8 cellular contexts compared by ENCODE assay signal in genomic region chr11:47406896-47407745, GRCh38. TPM values are rescaled to one million over a fixed set of nuclear protein-coding genes. Genes with fewer than 3 reads are reported as not detected.
DNase-seq lines count a peak whose midpoint lies in the region; ATAC-seq, FAIRE-seq and TF ChIP-seq lines count a peak whose summit lies in the region.

No MANE protein-coding gene starts in this region.

- BruUV-seq in IMR-90 (replicated peaks; lab: Mats Ljungman, UMichigan) (no TSS peak), GM12878 (replicated peaks; lab: Mats Ljungman, UMichigan) (no TSS peak)

- peak overlapping the region; percentile 62 for H2BK20ac ChIP-seq in IMR-90 (ENCODE audit: low read depth, low read length)

- RAD21 ChIA-PET in GM12878 (lab: Charles Lee; ENCODE audit: unreplicated experiment), result interaction anchor here (0.5 to 2.4 kb wide), 15 partner anchors 8 to 255 kb away, joined by 3 to 15 read pairs (median 4); partner anchors contain the start of gene ACP2

- H2AK5ac ChIP-seq in IMR-90 (ENCODE audit: low read depth, low read length), result peak overlapping the region; percentile 98

- in situ Hi-C loops in IMR-90 (cut with MboI; ENCODE audit: low sequenced_read_pairs) (no loop called here), GM12878 (cut with MboI) (loop anchor here (5.0 kb wide), 1 partner anchor 35 kb away; no protein-coding TSS in a partner anchor)

- H2BK5ac ChIP-seq in IMR-90 (ENCODE audit: low read depth, low read length, poor library complexity, severe bottlenecking), result peak overlapping the region; percentile 65

- 80% methylated on average over 7 of the region's 12 CpGs; no CpG with 5 or more reads in 1 of the 2 experiments for WGBS in IMR-90 (ENCODE audit: extremely low coverage in 2 of 2, insufficient read length in 1 of 2), 2 experiments
- WGBS in GM12878 (ENCODE audit: insufficient coverage, insufficient replicate concordance, low lambda C conversion rate, missing lambda C conversion rate), result 35% methylated on average over 12 of the region's 12 CpGs
- 33 to 46% methylated on average over 12 of the region's 12 CpGs for WGBS in lung, 2 donors

- SMC1A ChIA-PET in GM12878 (lab: Charles Lee; ENCODE audit: uncharacterized antibody, unreplicated experiment), result interaction anchor here (0.8 to 2.9 kb wide), 6 partner anchors 9 to 160 kb away, joined by 3 to 32 read pairs (median 4); partner anchors contain the start of gene SPI1

- H3K9me3 ChIP-seq in IMR-90 (ENCODE audit: control insufficient read depth, insufficient read depth, low read length), result no peaks in the 10 kb centered on the region
- H3K9me3 ChIP-seq in GM12878 (replicated peaks; ENCODE audit: control insufficient read depth, insufficient read depth, low read length), result no peaks in the 10 kb centered on the region
- H3K9me3 ChIP-seq in lung (ENCODE audit: control insufficient read depth in 2 of 2, insufficient read depth in 1 of 2, low read length in 1 of 2), result no peaks in the 10 kb centered on the region
- no peaks in the 10 kb centered on the region for H3K9me3 ChIP-seq in vagina

- peak overlapping the region; percentile 95 to 97 for H4K8ac ChIP-seq in IMR-90 (ENCODE audit: low read depth in 2 of 2, low read length in 2 of 2)

- peak overlapping the region; percentile 95 for H3K4ac ChIP-seq in IMR-90 (ENCODE audit: low read depth, low read length)

- CTCF ChIA-PET in IMR-90 (lab: Yijun Ruan, JAX) (interaction anchor here (1.0 kb wide), 1 partner anchor 33 kb away, joined by 3 read pairs; no protein-coding TSS in a partner anchor), GM12878 (lab: Yijun Ruan, JAX) (interaction anchor here (0.5 to 7.4 kb wide), 13 partner anchors 8 to 229 kb away, joined by 3 to 161 read pairs (median 5); partner anchors contain the start of genes ACP2, ARFGAP2 and SPI1)

- peak overlapping the region; percentile 95 for H2AK9ac ChIP-seq in IMR-90 (replicated peaks; ENCODE audit: low read depth, low read length, poor library complexity)

- H4K20me1 ChIP-seq in IMR-90 (ENCODE audit: insufficient read depth, low read length), result 0 out of 2 replicates have a peak, but pooled peaks cover 21% of the 10 kb centered on the region
- no peaks in the 10 kb centered on the region for H4K20me1 ChIP-seq in GM12878 (ENCODE audit: control insufficient read depth, insufficient read depth)

- POLR2A ChIA-PET in IMR-90 (lab: Charles Lee; ENCODE audit: unreplicated experiment), result interaction anchor here (0.6 kb wide), 1 partner anchor 244 kb away, joined by 3 read pairs; no protein-coding TSS in a partner anchor
- POLR2A ChIA-PET in GM12878 (lab: Charles Lee), result interaction anchor here (0.6 to 2.5 kb wide), 7 partner anchors 15 to 130 kb away, joined by 3 to 15 read pairs (median 8); partner anchors contain the start of gene SPI1

- dilution Hi-C loops in IMR-90 (cut with HindIII; ENCODE audit: low sequenced_read_pairs, unreplicated experiment), result no loop called here

- TF ChIP-seq EP300 in GM12878 (IDR thresholded peaks at IDR 0.05; ENCODE audit: borderline replicate concordance in 1 of 2, control insufficient read depth in 1 of 2, low read depth in 2 of 2, low read length in 2 of 2), result no peak

- TF ChIP-seq RAD21 in IMR-90 (IDR thresholded peaks at IDR 0.05; ENCODE audit: low read length), result no peak
- TF ChIP-seq RAD21 in GM12878 (IDR thresholded peaks at IDR 0.05; ENCODE audit: insufficient read depth, low read depth, low read length), result no peak

- H3K79me1 ChIP-seq in IMR-90 (ENCODE audit: low read depth in 1 of 2, low read length in 2 of 2), result peaks cover 0 to 41% of the 10 kb centered on the region in 2 experiments; a peak in 2 of 4 replicates

- H4K91ac ChIP-seq in IMR-90 (ENCODE audit: insufficient read depth, low read depth, low read length), result peak overlapping the region; percentile 87

- H3K4me1 ChIP-seq in IMR-90 (ENCODE audit: control insufficient read depth, insufficient read depth, low read length), result peaks cover 19% of the 10 kb centered on the region
- H3K4me1 ChIP-seq in GM12878 (ENCODE audit: control insufficient read depth, insufficient read depth, low read length), result peaks cover 17% of the 10 kb centered on the region
- peaks cover 11 to 18% of the 10 kb centered on the region in 2 donors for H3K4me1 ChIP-seq in lung (ENCODE audit: control insufficient read depth in 2 of 2, insufficient read depth in 2 of 2, low read length in 2 of 2)
- peaks cover 37% of the 10 kb centered on the region for H3K4me1 ChIP-seq in vagina

- H3K4me3 ChIP-seq in IMR-90 (ENCODE audit: insufficient read depth, low read depth, low read length), result peak overlapping the region; percentile 50
- H3K4me3 ChIP-seq in GM12878, result peak overlapping the region; percentile 72
- peak overlapping the region; percentile 43 for H3K4me3 ChIP-seq in lung
- H3K4me3 ChIP-seq in vagina, result peak overlapping the region; percentile 62 to 87

- TF ChIP-seq CTCF in 22Rv1 (IDR thresholded peaks at IDR 0.05), result no peak
- TF ChIP-seq CTCF in IMR-90 (conservative IDR thresholded peaks at IDR 0.05; ENCODE audit: low read depth, low read length), result 0 out of 2 replicates have a peak, but pooled peaks have one; percentile 14
- TF ChIP-seq CTCF in GM12878 (IDR thresholded peaks at IDR 0.05 in 2 of 3, conservative IDR thresholded peaks at IDR 0.05 in 1 of 3; ENCODE audit: control insufficient read depth in 2 of 3, extremely low read depth in 1 of 3, insufficient read depth in 1 of 3, low read depth in 3 of 3, low read length in 3 of 3), result no peak
- no peak for TF ChIP-seq CTCF in lung (IDR thresholded peaks at IDR 0.05; ENCODE audit: control extremely low read depth, extremely low read depth)
- no peak for TF ChIP-seq CTCF in vagina (IDR thresholded peaks at IDR 0.05)

- H3K36me3 ChIP-seq in IMR-90 (ENCODE audit: control insufficient read depth, insufficient read depth, low read length) (peaks cover 17% of the 10 kb centered on the region; the same call in 1 of the 2 replicates), GM12878 (ENCODE audit: control insufficient read depth in 2 of 2, insufficient read depth in 2 of 2, low read length in 1 of 2) (no peaks in the 10 kb centered on the region; a peak in 1 of 4 replicates), lung (ENCODE audit: control insufficient read depth in 2 of 2, insufficient read depth in 2 of 2, low read length in 2 of 2) (peaks cover 0 to 8% of the 10 kb centered on the region in 2 donors), vagina (peaks cover 0 to 15% of the 10 kb centered on the region in 2 donors)

- TF ChIP-seq POLR2A in IMR-90 (IDR thresholded peaks at IDR 0.05; ENCODE audit: low read depth, low read length) (no peak), GM12878 (IDR thresholded peaks at IDR 0.05; ENCODE audit: low read depth, low read length) (no peak), vagina (IDR thresholded peaks at IDR 0.05) (no peak)

- H3K4me2 ChIP-seq in IMR-90 (ENCODE audit: low read depth, low read length) (peak overlapping the region; percentile 75), GM12878 (ENCODE audit: control insufficient read depth, insufficient read depth) (peak overlapping the region; percentile 95)

- peak overlapping the region; percentile 13; the same call in 1 of the 2 replicates for H3K18ac ChIP-seq in IMR-90 (ENCODE audit: low read depth, low read length)

- H3K27me3 ChIP-seq in IMR-90 (ENCODE audit: control insufficient read depth, insufficient read depth, low read length) (no peaks in the 10 kb centered on the region), GM12878 (replicated peaks in 1 of 2; ENCODE audit: control insufficient read depth in 2 of 2, insufficient read depth in 2 of 2, low read length in 1 of 2) (no peaks in the 10 kb centered on the region), lung (ENCODE audit: control insufficient read depth, insufficient read depth) (no peaks in the 10 kb centered on the region), vagina (no peaks in the 10 kb centered on the region)

- H3K9ac ChIP-seq in IMR-90 (ENCODE audit: low read depth, low read length), result peak overlapping the region; percentile 73
- peak overlapping the region; percentile 89 for H3K9ac ChIP-seq in GM12878 (ENCODE audit: control insufficient read depth, insufficient read depth, low read length)

- H3K79me2 ChIP-seq in GM12878 (ENCODE audit: control insufficient read depth, insufficient read depth, low read length), result peaks cover 2% of the 10 kb centered on the region

- peak overlapping the region; percentile 75 for H2BK120ac ChIP-seq in IMR-90 (ENCODE audit: low read depth, low read length)

- peak overlapping the region; percentile 93 for H2AFZ ChIP-seq in IMR-90 (replicated peaks; ENCODE audit: low read length, poor library complexity)
- peak overlapping the region; percentile 81 for H2AFZ ChIP-seq in GM12878 (ENCODE audit: control insufficient read depth, low read depth, low read length)

- H3K56ac ChIP-seq in IMR-90 (ENCODE audit: extremely low read depth, insufficient read depth, low read length), result peak overlapping the region; percentile 95

- H4K5ac ChIP-seq in IMR-90 (ENCODE audit: low read depth, low read length), result peak overlapping the region; percentile 71

- peak; percentile 7 for FAIRE-seq in GM12878 (lab: Jason Lieb, UNC)

- intact Hi-C loops in IMR-90 (cut with micrococcal nuclease) (loop anchor here (5.0 kb wide), 2 partner anchors 150 to 210 kb away; partner anchors contain the start of gene NR1H3), GM12878 (cut with micrococcal nuclease; ENCODE audit: unreplicated experiment) (loop anchor here (10.0 kb wide), 2 partner anchors 82 to 448 kb away; no protein-coding TSS in a partner anchor), vagina (cut with DNase I) (no loop called here)

- no peak for ATAC-seq in IMR-90 (ENCODE audit: low read depth)
- ATAC-seq in GM12878, result peak; percentile 1; the same call in 2 of the 3 replicates
- no peak for ATAC-seq in lung (ENCODE audit: insufficient read depth, low FRiP score)
- ATAC-seq in GM18867 (IDR thresholded peaks at IDR 0.05; ENCODE audit: unreplicated experiment), result no peak

- peaks cover 8% of the 10 kb centered on the region; the same call in 1 of the 2 replicates for H3K9me1 ChIP-seq in IMR-90 (ENCODE audit: insufficient read depth, low read length)

- H3K27ac ChIP-seq in 22Rv1 (peak overlapping the region; percentile 94), IMR-90 (ENCODE audit: insufficient read depth, low read length) (peak overlapping the region; percentile 76), GM12878 (ENCODE audit: control insufficient read depth, insufficient read depth) (peak overlapping the region; percentile 95), lung (ENCODE audit: low read depth in 1 of 2, low read length in 1 of 2) (peak overlapping the region; percentile 95 to 96), vagina (peak overlapping the region; percentile 89)

- DNase-seq in IMR-90 (peak; percentile 18), GM12878 (ENCODE audit: low read depth, low spot score) (no peak), lung (ENCODE audit: low spot score) (no peak), vagina (ENCODE audit: extremely low spot score in 2 of 2) (no peak), EL (no peak), islet precursor cell (no peak)

- peak overlapping the region; percentile 59; the same call in 1 of the 3 replicates for H2BK15ac ChIP-seq in IMR-90 (ENCODE audit: low read depth, low read length)

- H3K14ac ChIP-seq in IMR-90 (replicated peaks; ENCODE audit: low read depth, low read length), result peak overlapping the region; percentile 97

- peak overlapping the region; percentile 86 for H3K23ac ChIP-seq in IMR-90 (ENCODE audit: low read depth, low read length)

RNA-seq across cellular contexts. Expression of gene SLC39A13, which starts 1.3 kb away (rescaled TPM):
- total RNA-seq in IMR-90 (2012; rRNA removed), result 29.2 and 32.4 TPM in 2 replicates
- 144 and 164 TPM in 2 replicates for polyA plus RNA-seq in IMR-90 (2012; rRNA removed)
- 96.1 and 190 TPM in 2 replicates for polyA plus RNA-seq in IMR-90 (2012; cell fraction: cytosol; rRNA removed)
- 451 and 1,131 TPM in 2 replicates for polyA plus RNA-seq in IMR-90 (2012; cell fraction: nucleus; rRNA removed; ENCODE audit: low replicate concordance)
- 7.2 and 9.7 TPM in 2 replicates for total RNA-seq in GM12878 (2013; cell fraction: nucleolus; rRNA removed)
- total RNA-seq in GM12878 (2014; rRNA removed), result 11.3 and 14.5 TPM in 2 replicates
- 3.3 and 3.6 TPM in 2 replicates for total RNA-seq in GM12878 (2014; rRNA removed; fragmentation: Illumina TruSeq; extraction: Trizol)
- total RNA-seq in GM12878 (2021), result 14.5 and 15.0 TPM in 2 replicates
- polyA plus RNA-seq in GM12878 (2011; ENCODE audit: low read depth), result 3.5 TPM
- 2.0 and 4.2 TPM in 2 replicates for polyA plus RNA-seq in GM12878 (2011; rRNA removed)
- polyA plus RNA-seq in GM12878 (2011; cell fraction: cytosol; rRNA removed), result 6.3 and 12.0 TPM in 2 replicates
- polyA plus RNA-seq in GM12878 (2011; cell fraction: nucleus; rRNA removed), result 51.1 and 51.6 TPM in 2 replicates
- polyA plus RNA-seq in GM12878 (2012), result 11.0 and 11.1 TPM in 2 replicates
- 2.1 and 3.2 TPM in 2 replicates for polyA plus RNA-seq in GM12878 (2014; fragmentation: Illumina TruSeq; extraction: Trizol)
- polyA plus RNA-seq in GM12878 (2014; fragmentation: Nextera tagmentation; extraction: Ambion mirVana), result under 1 TPM; 0.23 to 0.60 TPM
- polyA plus RNA-seq in GM12878 (2014; rRNA removed), result 19.8 and 20.4 TPM in 2 replicates
- polyA plus RNA-seq in GM12878 (2016; fragmentation: Nextera tagmentation; extraction: Ambion mirVana), result 1 to 10 TPM; 8.4 to 8.9 TPM
- 2.6 and 4.5 TPM in 2 replicates for polyA minus RNA-seq in GM12878 (2011; rRNA and poly(A)+ RNA removed)
- polyA minus RNA-seq in GM12878 (2011; cell fraction: cytosol; rRNA and poly(A)+ RNA removed), result 2.3 and 2.4 TPM in 2 replicates
- polyA minus RNA-seq in GM12878 (2011; cell fraction: nucleus; rRNA and poly(A)+ RNA removed), result 4.6 and 7.7 TPM in 2 replicates
- 10 to 100 TPM; 31.8 to 83.8 TPM for total RNA-seq in lung
- 10 to 100 TPM; 67.5 to 82.2 TPM for polyA plus RNA-seq in lung
- 53.5 TPM for total RNA-seq in vagina

RNA-seq across cellular contexts. Expression of gene PSMC3, which starts 19.1 kb away (rescaled TPM):
- total RNA-seq in IMR-90 (2012; rRNA removed), result 238 and 484 TPM in 2 replicates
- 253 TPM in 2 replicates for polyA plus RNA-seq in IMR-90 (2012; rRNA removed)
- polyA plus RNA-seq in IMR-90 (2012; cell fraction: cytosol; rRNA removed), result 146 and 163 TPM in 2 replicates
- 79.5 and 128 TPM in 2 replicates for polyA plus RNA-seq in IMR-90 (2012; cell fraction: nucleus; rRNA removed; ENCODE audit: low replicate concordance)
- total RNA-seq in GM12878 (2013; cell fraction: nucleolus; rRNA removed), result 43.7 and 52.4 TPM in 2 replicates
- 112 and 114 TPM in 2 replicates for total RNA-seq in GM12878 (2014; rRNA removed)
- total RNA-seq in GM12878 (2014; rRNA removed; fragmentation: Illumina TruSeq; extraction: Trizol), result 180 and 181 TPM in 2 replicates
- total RNA-seq in GM12878 (2021), result 144 and 157 TPM in 2 replicates
- 116 TPM for polyA plus RNA-seq in GM12878 (2011; ENCODE audit: low read depth)
- 143 and 159 TPM in 2 replicates for polyA plus RNA-seq in GM12878 (2011; rRNA removed)
- 118 and 142 TPM in 2 replicates for polyA plus RNA-seq in GM12878 (2011; cell fraction: cytosol; rRNA removed)
- 78.3 and 128 TPM in 2 replicates for polyA plus RNA-seq in GM12878 (2011; cell fraction: nucleus; rRNA removed)
- polyA plus RNA-seq in GM12878 (2012), result 90.1 and 134 TPM in 2 replicates
- 245 and 283 TPM in 2 replicates for polyA plus RNA-seq in GM12878 (2014; fragmentation: Illumina TruSeq; extraction: Trizol)
- polyA plus RNA-seq in GM12878 (2014; fragmentation: Nextera tagmentation; extraction: Ambion mirVana), result 10 to 100 TPM; 39.5 to 54.3 TPM
- polyA plus RNA-seq in GM12878 (2014; rRNA removed), result 153 TPM in 2 replicates
- 100 to 1,000 TPM; 256 to 289 TPM for polyA plus RNA-seq in GM12878 (2016; fragmentation: Nextera tagmentation; extraction: Ambion mirVana)
- polyA minus RNA-seq in GM12878 (2011; rRNA and poly(A)+ RNA removed), result 89.2 and 147 TPM in 2 replicates
- 26.3 and 35.2 TPM in 2 replicates for polyA minus RNA-seq in GM12878 (2011; cell fraction: cytosol; rRNA and poly(A)+ RNA removed)
- polyA minus RNA-seq in GM12878 (2011; cell fraction: nucleus; rRNA and poly(A)+ RNA removed), result 29.3 and 50.7 TPM in 2 replicates
- 100 to 1,000 TPM in 1 of 2 donors, 10 to 100 TPM in 1; 61.6 to 137 TPM for total RNA-seq in lung
- 100 to 1,000 TPM; 145 to 192 TPM for polyA plus RNA-seq in lung
- total RNA-seq in vagina, result 89.6 TPM

RNA-seq across cellular contexts. Expression of gene SPI1, which starts 28.8 kb away (rescaled TPM):
- total RNA-seq in IMR-90 (2012; rRNA removed), result not detected in 2 replicates
- not detected in 2 replicates for polyA plus RNA-seq in IMR-90 (2012; rRNA removed)
- polyA plus RNA-seq in IMR-90 (2012; cell fraction: cytosol; rRNA removed), result 0.03 TPM in 1 of 2 replicates, not detected in the other
- polyA plus RNA-seq in IMR-90 (2012; cell fraction: nucleus; rRNA removed; ENCODE audit: low replicate concordance), result not detected in 2 replicates
- total RNA-seq in GM12878 (2013; cell fraction: nucleolus; rRNA removed), result 8.7 and 10.3 TPM in 2 replicates
- total RNA-seq in GM12878 (2014; rRNA removed), result 19.9 and 25.9 TPM in 2 replicates
- 5.9 and 6.5 TPM in 2 replicates for total RNA-seq in GM12878 (2014; rRNA removed; fragmentation: Illumina TruSeq; extraction: Trizol)
- 29.5 and 31.1 TPM in 2 replicates for total RNA-seq in GM12878 (2021)
- polyA plus RNA-seq in GM12878 (2011; ENCODE audit: low read depth), result 7.3 TPM
- 3.6 and 10.2 TPM in 2 replicates for polyA plus RNA-seq in GM12878 (2011; rRNA removed)
- 13.4 and 15.8 TPM in 2 replicates for polyA plus RNA-seq in GM12878 (2011; cell fraction: cytosol; rRNA removed)
- 13.8 and 20.3 TPM in 2 replicates for polyA plus RNA-seq in GM12878 (2011; cell fraction: nucleus; rRNA removed)
- 26.5 and 28.6 TPM in 2 replicates for polyA plus RNA-seq in GM12878 (2012)
- polyA plus RNA-seq in GM12878 (2014; fragmentation: Illumina TruSeq; extraction: Trizol), result 1.3 and 8.8 TPM in 2 replicates
- under 1 TPM; 0.05 to 0.08 TPM for polyA plus RNA-seq in GM12878 (2014; fragmentation: Nextera tagmentation; extraction: Ambion mirVana)
- 24.5 and 30.2 TPM in 2 replicates for polyA plus RNA-seq in GM12878 (2014; rRNA removed)
- 10 to 100 TPM in 1 of 2 experiments, 1 to 10 TPM in 1; 9.2 to 15.0 TPM for polyA plus RNA-seq in GM12878 (2016; fragmentation: Nextera tagmentation; extraction: Ambion mirVana)
- polyA minus RNA-seq in GM12878 (2011; rRNA and poly(A)+ RNA removed), result 9.1 and 16.5 TPM in 2 replicates
- 7.7 and 13.2 TPM in 2 replicates for polyA minus RNA-seq in GM12878 (2011; cell fraction: cytosol; rRNA and poly(A)+ RNA removed)
- polyA minus RNA-seq in GM12878 (2011; cell fraction: nucleus; rRNA and poly(A)+ RNA removed), result 4.6 and 9.6 TPM in 2 replicates
- total RNA-seq in lung, result 100 to 1,000 TPM in 1 of 2 donors, 10 to 100 TPM in 1; 27.6 to 188 TPM
- polyA plus RNA-seq in lung, result 100 to 1,000 TPM; 123 to 344 TPM
- total RNA-seq in vagina, result 15.5 TPM

RNA-seq across cellular contexts. Expression of gene RAPSN, which starts 41.8 kb away (rescaled TPM):
- not detected in 2 replicates for total RNA-seq in IMR-90 (2012; rRNA removed)
- 0.03 and 0.09 TPM in 2 replicates for polyA plus RNA-seq in IMR-90 (2012; rRNA removed)
- polyA plus RNA-seq in IMR-90 (2012; cell fraction: cytosol; rRNA removed), result 0.03 and 0.08 TPM in 2 replicates
- polyA plus RNA-seq in IMR-90 (2012; cell fraction: nucleus; rRNA removed; ENCODE audit: low replicate concordance), result 0.19 and 0.51 TPM in 2 replicates
- total RNA-seq in GM12878 (2013; cell fraction: nucleolus; rRNA removed), result not detected in 2 replicates
- total RNA-seq in GM12878 (2014; rRNA removed), result 0.23 and 0.27 TPM in 2 replicates
- total RNA-seq in GM12878 (2014; rRNA removed; fragmentation: Illumina TruSeq; extraction: Trizol), result 0.09 and 0.13 TPM in 2 replicates
- total RNA-seq in GM12878 (2021), result 0.15 and 0.27 TPM in 2 replicates
- not detected for polyA plus RNA-seq in GM12878 (2011; ENCODE audit: low read depth)
- polyA plus RNA-seq in GM12878 (2011; rRNA removed), result 0.08 and 0.09 TPM in 2 replicates
- polyA plus RNA-seq in GM12878 (2011; cell fraction: cytosol; rRNA removed), result 0.07 TPM in 1 of 2 replicates, not detected in the other
- polyA plus RNA-seq in GM12878 (2011; cell fraction: nucleus; rRNA removed), result 0.23 and 0.48 TPM in 2 replicates
- polyA plus RNA-seq in GM12878 (2012), result 0.08 and 0.91 TPM in 2 replicates
- polyA plus RNA-seq in GM12878 (2014; fragmentation: Illumina TruSeq; extraction: Trizol), result not detected in 2 replicates
- not detected for polyA plus RNA-seq in GM12878 (2014; fragmentation: Nextera tagmentation; extraction: Ambion mirVana)
- polyA plus RNA-seq in GM12878 (2014; rRNA removed), result 0.28 TPM in 1 of 2 replicates, not detected in the other
- not detected for polyA plus RNA-seq in GM12878 (2016; fragmentation: Nextera tagmentation; extraction: Ambion mirVana)
- 0.31 TPM in 1 of 2 replicates, not detected in the other for polyA minus RNA-seq in GM12878 (2011; rRNA and poly(A)+ RNA removed)
- not detected in 2 replicates for polyA minus RNA-seq in GM12878 (2011; cell fraction: cytosol; rRNA and poly(A)+ RNA removed)
- polyA minus RNA-seq in GM12878 (2011; cell fraction: nucleus; rRNA and poly(A)+ RNA removed), result 0.12 and 1.1 TPM in 2 replicates
- 1 to 10 TPM in 1 of 2 donors, not detected in 1; 1.5 TPM for total RNA-seq in lung
- under 1 TPM; 0.38 to 0.49 TPM for polyA plus RNA-seq in lung
- total RNA-seq in vagina, result not detected

RNA-seq across cellular contexts. Expression of gene MYBPC3, which starts 54.6 kb away (rescaled TPM):
- total RNA-seq in IMR-90 (2012; rRNA removed) (not detected in 2 replicates), GM12878 (2014; rRNA removed) (0.05 TPM in 1 of 2 replicates, not detected in the other), GM12878 (2014; rRNA removed; fragmentation: Illumina TruSeq; extraction: Trizol) (not detected in 2 replicates), GM12878 (2021) (not detected in 2 replicates), lung (1 to 10 TPM; 1.0 to 1.1 TPM), vagina (not detected)
- polyA plus RNA-seq in IMR-90 (2012; rRNA removed) (not detected in 2 replicates), GM12878 (2011; rRNA removed) (0.03 TPM in 1 of 2 replicates, not detected in the other), GM12878 (2014; fragmentation: Illumina TruSeq; extraction: Trizol) (0.03 TPM in 1 of 2 replicates, not detected in the other), GM12878 (2014; fragmentation: Nextera tagmentation; extraction: Ambion mirVana) (not detected), GM12878 (2014; rRNA removed) (0.06 TPM in 1 of 2 replicates, not detected in the other), GM12878 (2016; fragmentation: Nextera tagmentation; extraction: Ambion mirVana) (under 1 TPM in 1 of 2 experiments, not detected in 1; 0.08 TPM), lung (1 to 10 TPM in 1 of 2 donors, under 1 TPM in 1; 0.89 to 3.4 TPM)
- polyA plus RNA-seq in IMR-90 (2012; cell fraction: cytosol; rRNA removed), result not detected in 2 replicates
- not detected in 2 replicates for polyA plus RNA-seq in IMR-90 (2012; cell fraction: nucleus; rRNA removed; ENCODE audit: low replicate concordance)
- not detected in 2 replicates for total RNA-seq in GM12878 (2013; cell fraction: nucleolus; rRNA removed)
- not detected for polyA plus RNA-seq in GM12878 (2011; ENCODE audit: low read depth)
- polyA plus RNA-seq in GM12878 (2011; cell fraction: cytosol; rRNA removed), result 0.05 and 0.06 TPM in 2 replicates
- polyA plus RNA-seq in GM12878 (2011; cell fraction: nucleus; rRNA removed), result 0.16 and 0.30 TPM in 2 replicates
- 0.04 and 0.08 TPM in 2 replicates for polyA plus RNA-seq in GM12878 (2012)
- 0.05 TPM in 1 of 2 replicates, not detected in the other for polyA minus RNA-seq in GM12878 (2011; rRNA and poly(A)+ RNA removed)
- not detected in 2 replicates for polyA minus RNA-seq in GM12878 (2011; cell fraction: cytosol; rRNA and poly(A)+ RNA removed)
- polyA minus RNA-seq in GM12878 (2011; cell fraction: nucleus; rRNA and poly(A)+ RNA removed), result not detected in 2 replicates
